Comparison of ENCODE assay signal across 2 cellular contexts in the genomic region with DNA sequence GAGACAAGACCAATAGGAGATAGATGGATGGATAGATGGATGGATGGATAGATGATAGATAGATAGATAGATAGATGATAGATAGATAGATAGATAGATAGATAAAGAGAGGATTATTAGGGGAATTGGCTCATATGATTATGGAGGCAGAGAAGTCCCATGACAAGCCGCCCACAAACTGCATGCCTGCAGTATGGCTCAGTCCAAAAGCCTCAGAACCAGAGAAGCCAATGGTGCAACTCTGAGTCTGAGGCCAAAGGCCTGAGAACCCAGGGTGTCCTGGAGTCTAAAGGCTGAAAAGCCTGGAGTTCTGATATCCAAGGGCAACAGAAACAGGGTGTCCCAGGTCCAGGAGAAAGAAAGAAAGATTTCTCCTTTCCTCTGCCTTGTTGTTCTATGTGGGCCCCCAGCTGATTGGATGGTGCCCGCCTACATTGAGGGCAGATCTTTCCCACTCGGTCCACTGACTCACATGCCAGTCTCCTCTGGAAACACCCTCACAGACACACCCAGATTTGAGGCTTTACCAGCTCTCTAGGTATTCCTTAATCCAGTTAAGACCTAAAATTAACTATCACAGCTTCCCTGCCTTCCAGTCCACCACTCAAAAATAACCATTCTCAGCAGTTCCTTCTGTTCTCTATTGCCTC.
TF ChIP-seq lines count a peak whose summit lies in the region.

No MANE protein-coding gene starts in this region.

TF ChIP-seq in IMR-90, 13 proteins besides CTCF, POLR2A, EP300 and RAD21:
- TF ChIP-seq MAFK (IDR thresholded peaks at IDR 0.05; ENCODE audit: low read depth, low read length) (no peak), RFX5 (IDR thresholded peaks at IDR 0.05; ENCODE audit: low read depth, low read length) (no peak)

TF ChIP-seq in K562, 482 proteins besides CTCF, POLR2A, EP300 and RAD21:
- TF ChIP-seq SRSF7 (optimal IDR thresholded peaks at IDR 0.05; ENCODE audit: low read depth, low read length) (no peak), ZNF699 (CRISPR knock-in tag; IDR thresholded peaks at IDR 0.05; ENCODE audit: insufficient replicate concordance) (no peak), NCOR1 (IDR thresholded peaks at IDR 0.05) (no peak), CREBBP (IDR thresholded peaks at IDR 0.05; ENCODE audit: low read depth, low read length) (peak; percentile 88)
